Comparison of ENCODE assay signal across 14 cellular contexts in genomic region chr11:105045897-105046296, GRCh38. TPM values are rescaled to one million over a fixed set of nuclear protein-coding genes. Genes with fewer than 3 reads are reported as not detected.
DNase-seq lines count a peak whose midpoint lies in the region; ATAC-seq lines count a peak whose summit lies in the region.
"Had no signal": no experiment of that assay in that cellular context is flagged by ENCODE, and none has a peak within 500 bp of the region (broad histone marks: within the 10 kb centered on the region; RNA-seq: fewer than 3 reads in every experiment).

No MANE protein-coding gene starts in this region.

- H3K4me1 ChIP-seq in BLaER1 treated with 17β-estradiol and CSF1 and Interleukin-3, amounts not matched to agents 10 nM and 100 nM = peaks cover 5 to 76% (median 18%) of the 10 kb centered on the region in 10 experiments; a peak in 17 of 20 replicates

- peak overlapping the region; percentile 97 to 98 for H3K27ac Mint-ChIP-seq in effector memory CD8-positive, alpha-beta T cell
- peak overlapping the region; percentile 83 to 94 for H3K27ac Mint-ChIP-seq in natural killer cell treated with Interleukin-12 subunit alpha and Interleukin-12 subunit beta and Interleukin-15 and Interleukin-18, amount 100 ng/mL, for 72 hours
- H3K27ac Mint-ChIP-seq: H9 had no signal

- H4K20me1 ChIP-seq in BLaER1 treated with 17β-estradiol and CSF1 and Interleukin-3, amounts not matched to agents 10 nM and 100 nM = no peaks in the 10 kb centered on the region

- H3K4me2 ChIP-seq in BLaER1 treated with 17β-estradiol and CSF1 and Interleukin-3, amounts not matched to agents 10 nM and 100 nM = peak overlapping the region; percentile 39 to 96 (median 73); a peak in 20 of 22 replicates

- ATAC-seq in effector memory CD8-positive, alpha-beta T cell (replicated peaks) = no peak
- ATAC-seq in natural killer cell treated with Interleukin-12 subunit alpha and Interleukin-12 subunit beta and Interleukin-15 and Interleukin-18, amount 100 ng/mL, for 72 hours = no peak
- ATAC-seq in HG03354 (IDR thresholded peaks at IDR 0.05; ENCODE audit: poor library complexity, severe bottlenecking, unreplicated experiment) = no peak

- H3K9me3 ChIP-seq in BLaER1 treated with 17β-estradiol and CSF1 and Interleukin-3, amounts not matched to agents 10 nM and 100 nM (replicated peaks in 1 of 11) = peaks cover 0 to 8% (median 0%) of the 10 kb centered on the region in 11 experiments; a peak in 4 of 22 replicates

- H3K4me1 Mint-ChIP-seq in effector memory CD8-positive, alpha-beta T cell (ENCODE audit: low read depth in 2 of 2) = peaks cover 29 to 40% of the 10 kb centered on the region in 2 donors
- peaks cover 38 to 47% of the 10 kb centered on the region in 2 donors for H3K4me1 Mint-ChIP-seq in natural killer cell treated with Interleukin-12 subunit alpha and Interleukin-12 subunit beta and Interleukin-15 and Interleukin-18, amount 100 ng/mL, for 72 hours (ENCODE audit: low read depth in 2 of 2)
- H3K4me1 Mint-ChIP-seq: H9 had no signal

- peak overlapping the region in 1 of 11 experiments; percentile 81; a peak in 2 of 22 replicates for H3K9ac ChIP-seq in BLaER1 treated with 17β-estradiol and CSF1 and Interleukin-3, amounts not matched to agents 10 nM and 100 nM

- no peaks in the 10 kb centered on the region for H3K27me3 ChIP-seq in BLaER1 treated with 17β-estradiol and CSF1 and Interleukin-3, amounts not matched to agents 10 nM and 100 nM

- H3K9me3 Mint-ChIP-seq in effector memory CD8-positive, alpha-beta T cell = no peaks in the 10 kb centered on the region
- H3K9me3 Mint-ChIP-seq in natural killer cell treated with Interleukin-12 subunit alpha and Interleukin-12 subunit beta and Interleukin-15 and Interleukin-18, amount 100 ng/mL, for 72 hours = no peaks in the 10 kb centered on the region
- H3K9me3 Mint-ChIP-seq: H9, type B pancreatic cell had no signal

- peak overlapping the region in 8 of 11 experiments; percentile 60 to 83 (median 74); a peak in 16 of 22 replicates for H3K27ac ChIP-seq in BLaER1 treated with 17β-estradiol and CSF1 and Interleukin-3, amounts not matched to agents 10 nM and 100 nM

- DNase-seq in M059J (ENCODE audit: low read depth) = peak; percentile 5
- no peak for DNase-seq in effector memory CD8-positive, alpha-beta T cell
- no peak for DNase-seq in natural killer cell treated with Interleukin-12 subunit alpha and Interleukin-12 subunit beta and Interleukin-15 and Interleukin-18, amount 100 ng/mL, for 72 hours (ENCODE audit: low spot score)
- no peak for DNase-seq in DMS53 treated with DMSO at 0.1 percent for 48 hours (lab: John Stamatoyannopoulos, UW; ENCODE audit: unreplicated experiment)
- no peak for DNase-seq in A172 (ENCODE audit: low spot score)
- DNase-seq in activated CD8-positive, alpha-beta memory T cell treated with anti-CD3 and anti-CD28 coated beads, Interleukin-2, amount 50 U/mL, for 48 hours = no peak
- DNase-seq: activated gamma-delta T cell, DMS79 treated with DMSO at 0.1 percent for 48 hours, H9, NCI-H2081 had no signal

- H3K36me3 Mint-ChIP-seq in effector memory CD8-positive, alpha-beta T cell (ENCODE audit: insufficient read depth) = peaks cover 14% of the 10 kb centered on the region
- peaks cover 9% of the 10 kb centered on the region for H3K36me3 Mint-ChIP-seq in natural killer cell treated with Interleukin-12 subunit alpha and Interleukin-12 subunit beta and Interleukin-15 and Interleukin-18, amount 100 ng/mL, for 72 hours
- H3K36me3 Mint-ChIP-seq: type B pancreatic cell had no signal

- H3K4me3 Mint-ChIP-seq in effector memory CD8-positive, alpha-beta T cell = peak overlapping the region; percentile 86 to 95
- peak overlapping the region; percentile 89 for H3K4me3 Mint-ChIP-seq in natural killer cell treated with Interleukin-12 subunit alpha and Interleukin-12 subunit beta and Interleukin-15 and Interleukin-18, amount 100 ng/mL, for 72 hours
- H3K4me3 Mint-ChIP-seq: H9 had no signal

- no peaks in the 10 kb centered on the region for H3K27me3 Mint-ChIP-seq in effector memory CD8-positive, alpha-beta T cell
- no peaks in the 10 kb centered on the region for H3K27me3 Mint-ChIP-seq in natural killer cell treated with Interleukin-12 subunit alpha and Interleukin-12 subunit beta and Interleukin-15 and Interleukin-18, amount 100 ng/mL, for 72 hours
- H3K27me3 Mint-ChIP-seq: type B pancreatic cell had no signal

- peak overlapping the region in 3 of 10 experiments; percentile 66 to 71 (median 66); a peak in 2 of 20 replicates for H3K4me3 ChIP-seq in BLaER1 treated with 17β-estradiol and CSF1 and Interleukin-3, amounts not matched to agents 10 nM and 100 nM

- H3K36me3 ChIP-seq in BLaER1 treated with 17β-estradiol and CSF1 and Interleukin-3, amounts not matched to agents 10 nM and 100 nM = peaks cover 0 to 19% (median 0%) of the 10 kb centered on the region in 11 experiments; a peak in 6 of 22 replicates

RNA-seq across cellular contexts. Expression of gene CARD16, which starts 0.8 kb away (rescaled TPM):
- 18.9 and 23.4 TPM in 2 replicates for total RNA-seq in M059J (2014; rRNA removed; shearing (Covaris generic))
- total RNA-seq in natural killer cell treated with Interleukin-12 subunit alpha and Interleukin-12 subunit beta and Interleukin-15 and Interleukin-18, amount 100 ng/mL, for 72 hours = 10 to 100 TPM; 17.1 to 58.3 TPM
- total RNA-seq in A172 (2014; rRNA removed; shearing (Covaris generic)) = 16.1 and 26.8 TPM in 2 replicates
- total RNA-seq: epithelial cell of proximal tubule, H9 had no signal

RNA-seq across cellular contexts. Expression of gene CASP1, which starts 11.0 kb away (rescaled TPM):
- total RNA-seq in M059J (2014; rRNA removed; shearing (Covaris generic)) = 24.8 and 32.0 TPM in 2 replicates
- total RNA-seq in natural killer cell treated with Interleukin-12 subunit alpha and Interleukin-12 subunit beta and Interleukin-15 and Interleukin-18, amount 100 ng/mL, for 72 hours = 10 to 100 TPM; 43.8 to 84.8 TPM
- total RNA-seq in A172 (2014; rRNA removed; shearing (Covaris generic)) = 3.1 and 5.1 TPM in 2 replicates
- total RNA-seq: H9 had no signal

RNA-seq across cellular contexts. Expression of gene CASP5, which starts 22.9 kb away (rescaled TPM):
- total RNA-seq in M059J (2014; rRNA removed; shearing (Covaris generic)) = not detected in 2 replicates
- under 1 TPM in 1 of 2 donors, not detected in 1; 0.33 TPM for total RNA-seq in natural killer cell treated with Interleukin-12 subunit alpha and Interleukin-12 subunit beta and Interleukin-15 and Interleukin-18, amount 100 ng/mL, for 72 hours
- not detected in 2 replicates for total RNA-seq in A172 (2014; rRNA removed; shearing (Covaris generic))
- total RNA-seq: epithelial cell of proximal tubule, H9 had no signal
